Comparison of ENCODE assay signal across 1 cellular context in genomic region chr10:44974628-44975431, GRCh38.
TF ChIP-seq lines count a peak whose summit lies in the region.

No MANE protein-coding gene starts in this region.

TF ChIP-seq in liver, 16 proteins besides CTCF, POLR2A, EP300 and RAD21 (continued from another document):
- TF ChIP-seq HNF4G (IDR thresholded peaks at IDR 0.05) (no peak), GABPA (IDR thresholded peaks at IDR 0.05 in 1 of 2, conservative IDR thresholded peaks at IDR 0.05 in 1 of 2) (no peak), YY1 (IDR thresholded peaks at IDR 0.05) (no peak), FOXA2 (IDR thresholded peaks at IDR 0.05) (no peak), NR2F2 (IDR thresholded peaks at IDR 0.05) (peak; percentile 23), EGR1 (IDR thresholded peaks at IDR 0.05; ENCODE audit: low read depth in 2 of 2) (no peak), MAX (IDR thresholded peaks at IDR 0.05) (no peak)
TF ChIP-seq in liver: peak in this region for 3.
